1 cellular context compared by ENCODE assay signal in the genomic region with DNA sequence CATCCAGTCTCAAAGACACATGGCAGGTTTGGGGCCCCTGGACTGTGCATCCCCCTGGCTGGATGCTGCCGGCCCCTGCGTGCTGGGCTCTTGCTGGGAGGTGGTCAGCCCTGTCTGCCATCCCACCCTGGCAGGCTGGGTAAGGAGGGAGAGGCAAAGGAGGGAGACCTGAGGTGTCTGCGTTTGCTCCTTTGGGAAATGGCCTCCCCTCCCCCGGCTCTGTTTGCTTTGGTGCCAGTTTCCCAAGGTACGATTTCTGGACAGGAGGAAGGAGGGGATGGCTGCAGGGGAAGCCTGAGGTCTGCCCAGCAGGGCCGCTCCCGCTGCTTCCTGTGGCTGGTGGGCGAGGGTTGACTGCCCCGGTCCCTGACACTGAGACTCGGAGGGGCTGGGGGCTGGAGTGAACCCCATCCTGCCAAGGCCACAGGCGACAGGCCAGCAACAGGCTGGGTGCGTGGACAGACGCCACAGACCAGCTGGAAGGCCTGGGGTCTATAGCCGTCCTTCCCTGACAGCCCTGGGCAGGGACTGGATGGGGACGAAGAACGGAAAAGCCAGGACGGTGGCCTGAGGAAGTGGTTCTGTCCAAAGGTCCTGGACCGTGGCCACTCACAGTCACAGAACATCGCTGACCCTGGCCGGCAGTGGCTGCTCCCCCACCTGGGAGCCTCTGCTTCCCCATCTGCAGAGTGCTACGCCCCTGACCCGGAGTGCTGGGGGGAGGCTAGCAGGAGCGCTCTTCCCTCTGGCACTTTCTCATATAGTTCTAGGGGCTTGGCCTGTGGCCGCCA.
TF ChIP-seq lines count a peak whose summit lies in the region.

No MANE protein-coding gene starts in this region.

TF ChIP-seq in HCT116, 20 proteins besides CTCF, POLR2A, EP300 and RAD21:
- TF ChIP-seq SRF (IDR thresholded peaks at IDR 0.05; ENCODE audit: low read depth) (no peak), CEBPB (IDR thresholded peaks at IDR 0.05; ENCODE audit: low read depth) (no peak), FOSL1 (IDR thresholded peaks at IDR 0.05; ENCODE audit: low read depth) (no peak), ZNF274 (IDR thresholded peaks at IDR 0.05; ENCODE audit: low read depth, low read length) (no peak), EZH2 (IDR thresholded peaks at IDR 0.05) (no peak), TCF7L2 (IDR thresholded peaks at IDR 0.05; ENCODE audit: borderline replicate concordance, extremely low read depth, insufficient read depth, insufficient read length) (no peak), POLR2AphosphoS5 (IDR thresholded peaks at IDR 0.05; ENCODE audit: low read depth, low read length) (no peak)
- TF ChIP-seq, protein P1, sequence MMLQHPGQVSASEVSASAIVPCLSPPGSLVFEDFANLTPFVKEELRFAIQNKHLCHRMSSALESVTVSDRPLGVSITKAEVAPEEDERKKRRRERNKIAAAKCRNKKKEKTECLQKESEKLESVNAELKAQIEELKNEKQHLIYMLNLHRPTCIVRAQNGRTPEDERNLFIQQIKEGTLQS (IDR thresholded peaks at IDR 0.05), result no peak
